Comparison of ENCODE assay signal across 31 cellular contexts in genomic region chr11:72173291-72173690, GRCh38. TPM values are rescaled to one million over a fixed set of nuclear protein-coding genes. Genes with fewer than 3 reads are reported as not detected.
"Had no signal": no experiment of that assay in that cellular context is flagged by ENCODE, and none has a peak within 500 bp of the region (broad histone marks: within the 10 kb centered on the region; RNA-seq: fewer than 3 reads in every experiment).

No MANE protein-coding gene starts in this region.

- H3K4me3 ChIP-seq: left lung, lower lobe of right lung, ovary, right atrium auricular region, right lobe of liver, smooth muscle cell, testis, thyroid gland, upper lobe of right lung had no signal

- H3K4me3 Mint-ChIP-seq: immature natural killer cell; naive thymus-derived CD8-positive, alpha-beta T cell; nephron; neural crest cell; stimulated activated memory B cell treated with anti-CD40 and anti-IgM and Interleukin-4, amounts not matched to agents 10 μg/mL and 1 μg/mL and 100 μg/mL, for 72 hours; stimulated activated naive CD8-positive, alpha-beta T cell treated with anti-CD3 and anti-CD28 coated beads, Interleukin-15, amount 100 ng/mL, for 72 hours had no signal

- H3K36me3 ChIP-seq: left lung, lower lobe of right lung, neutrophil, ovary, right atrium auricular region, right lobe of liver, thyroid gland, upper lobe of right lung had no signal

- H3K4me1 ChIP-seq: lower lobe of right lung, right atrium auricular region, right lobe of liver, testis, thyroid gland, upper lobe of right lung had no signal

- H3K27me3 ChIP-seq: left lung, neutrophil, ovary, right atrium auricular region, right lobe of liver, testis, thyroid gland, upper lobe of right lung had no signal

- H3K27me3 Mint-ChIP-seq: progenitor cell of endocrine pancreas; stimulated activated naive CD8-positive, alpha-beta T cell treated with anti-CD3 and anti-CD28 coated beads, Interleukin-15, amount 100 ng/mL, for 72 hours had no signal

- H3K36me3 Mint-ChIP-seq: immature natural killer cell; naive thymus-derived CD8-positive, alpha-beta T cell; stimulated activated memory B cell treated with anti-CD40 and anti-IgM and Interleukin-4, amounts not matched to agents 10 μg/mL and 1 μg/mL and 100 μg/mL, for 72 hours had no signal

- H3K27ac Mint-ChIP-seq: immature natural killer cell; naive thymus-derived CD8-positive, alpha-beta T cell; nephron; progenitor cell of endocrine pancreas; stimulated activated memory B cell treated with anti-CD40 and anti-IgM and Interleukin-4, amounts not matched to agents 10 μg/mL and 1 μg/mL and 100 μg/mL, for 72 hours; stimulated activated naive CD8-positive, alpha-beta T cell treated with anti-CD3 and anti-CD28 coated beads, Interleukin-15, amount 100 ng/mL, for 72 hours had no signal

- H3K9me3 ChIP-seq: left lung, lower lobe of right lung, neutrophil, ovary, right atrium auricular region, right lobe of liver, testis, thyroid gland, upper lobe of right lung had no signal

- H3K4me1 Mint-ChIP-seq: nephron; neural crest cell; stimulated activated memory B cell treated with anti-CD40 and anti-IgM and Interleukin-4, amounts not matched to agents 10 μg/mL and 1 μg/mL and 100 μg/mL, for 72 hours; stimulated activated naive CD8-positive, alpha-beta T cell treated with anti-CD3 and anti-CD28 coated beads, Interleukin-15, amount 100 ng/mL, for 72 hours had no signal

- H3K9me3 Mint-ChIP-seq: immature natural killer cell; naive thymus-derived CD8-positive, alpha-beta T cell; nephron; neural crest cell; stimulated activated memory B cell treated with anti-CD40 and anti-IgM and Interleukin-4, amounts not matched to agents 10 μg/mL and 1 μg/mL and 100 μg/mL, for 72 hours; stimulated activated naive CD8-positive, alpha-beta T cell treated with anti-CD3 and anti-CD28 coated beads, Interleukin-15, amount 100 ng/mL, for 72 hours had no signal

- H3K27ac ChIP-seq: left lung, lower lobe of right lung, neutrophil, ovary, right atrium auricular region, right lobe of liver, testis, thyroid gland, upper lobe of right lung had no signal

- DNase-seq: hypothalamus; immature natural killer cell; kidney; left colon; left lung; lower lobe of right lung; mammary epithelial cell; mesenchymal stem cell; naive thymus-derived CD8-positive, alpha-beta T cell; occipital lobe; ovary; right lobe of liver; stimulated activated CD4-positive, alpha-beta T cell treated with anti-CD3 and anti-CD28 coated beads, Interleukin-1b, Interleukin-23, amount 100 ng/mL, for 48 hours; stimulated activated CD4-positive, alpha-beta T cell treated with anti-CD3 and anti-CD28 coated beads, Interleukin-2, amount 100 ng/mL, for 48 hours; stimulated activated CD4-positive, alpha-beta T cell treated with anti-CD3 and anti-CD28 coated beads, Interleukin-4, amount 100 ng/mL, for 4 hours; stimulated activated CD8-positive, alpha-beta memory T cell treated with anti-CD3 and anti-CD28 coated beads, Interleukin-4, amount 100 ng/mL, for 48 hours; stimulated activated naive CD4-positive, alpha-beta T cell treated with Interleukin-2 at 50 U/mL for 16 hours; stimulated activated naive CD8-positive, alpha-beta T cell treated with anti-CD3 and anti-CD28 coated beads, Interleukin-15, amount 100 ng/mL, for 72 hours; testis; thyroid gland; trophoblast cell; upper lobe of right lung had no signal

- ATAC-seq: left colon; left lung; naive thymus-derived CD8-positive, alpha-beta T cell; stimulated activated naive CD8-positive, alpha-beta T cell treated with anti-CD3 and anti-CD28 coated beads, Interleukin-15, amount 100 ng/mL, for 72 hours had no signal

RNA-seq across cellular contexts. Expression of gene FOLR1, which starts 18.6 kb away (rescaled TPM):
- total RNA-seq: left colon; naive thymus-derived CD8-positive, alpha-beta T cell; neural crest cell; occipital lobe; pulmonary artery endothelial cell; right atrium auricular region; right lobe of liver had no signal

RNA-seq across cellular contexts. Expression of gene FOLR3, which starts 37.8 kb away (rescaled TPM):
- total RNA-seq: left colon; naive thymus-derived CD8-positive, alpha-beta T cell; neural crest cell; occipital lobe; ovary; pulmonary artery endothelial cell; right atrium auricular region; smooth muscle cell had no signal

RNA-seq across cellular contexts. Expression of gene FOLR2, which starts 43.3 kb away (rescaled TPM):
- total RNA-seq: mammary epithelial cell, neural crest cell, progenitor cell of endocrine pancreas, pulmonary artery endothelial cell, renal cortical epithelial cell, smooth muscle cell had no signal
